In the genomic region with DNA sequence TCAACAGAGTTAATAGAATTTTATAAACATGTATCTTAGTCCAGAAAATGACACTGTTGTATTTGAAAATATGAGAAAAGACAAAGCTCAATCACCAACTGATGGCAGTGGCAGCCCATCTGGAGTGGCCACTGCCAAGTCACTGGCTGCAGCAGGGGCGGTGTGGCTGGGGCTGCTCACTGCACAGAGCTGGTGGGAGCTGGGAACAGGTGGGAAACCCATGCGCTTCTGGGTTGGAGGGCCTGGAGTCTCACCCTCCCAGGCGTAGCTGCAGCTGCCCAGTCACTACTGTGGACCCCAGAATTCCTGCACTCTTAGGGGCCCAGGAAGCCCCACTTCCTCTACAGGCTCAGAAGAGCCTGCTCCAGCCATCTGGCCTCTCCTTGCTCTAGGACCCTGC, we compare ENCODE assay signal across 23 cellular contexts.
"Had no signal": no experiment of that assay in that cellular context is flagged by ENCODE, and none has a peak within 500 bp of the region (broad histone marks: within the 10 kb centered on the region; RNA-seq: fewer than 3 reads in every experiment).

No MANE protein-coding gene starts in this region.

- H3K4me2 ChIP-seq: smooth muscle cell had no signal

- FAIRE-seq: keratinocyte had no signal

- H3K27ac ChIP-seq: heart left ventricle, left lung, pancreas, prostate gland, sigmoid colon, suprapubic skin, thoracic aorta, tibial artery, uterus had no signal

- H3K4me3 ChIP-seq: heart left ventricle, left lung, pancreas, prostate gland, sigmoid colon, smooth muscle cell, suprapubic skin, thoracic aorta, tibial artery, uterus had no signal

- H3K27me3 ChIP-seq: heart left ventricle, left lung, pancreas, sigmoid colon, suprapubic skin, tibial artery, uterus had no signal

- H3K9me3 ChIP-seq: heart left ventricle, pancreas, prostate gland, sigmoid colon, suprapubic skin, thoracic aorta, tibial artery, uterus had no signal

- H3K36me3 ChIP-seq: heart left ventricle, left lung, pancreas, prostate gland, sigmoid colon, suprapubic skin, thoracic aorta, tibial artery, uterus had no signal

- H3K4me1 ChIP-seq: heart left ventricle, left lung, pancreas, prostate gland, suprapubic skin, uterus had no signal

- DNase-seq: heart left ventricle; hypothalamus; left colon; naive thymus-derived CD8-positive, alpha-beta T cell; nucleus accumbens; retina; right cardiac atrium; sigmoid colon; stimulated activated CD4-positive, alpha-beta T cell treated with anti-CD3 and anti-CD28 coated beads, Interleukin-12 subunit alpha, Interleukin-12 subunit beta, amount 100 ng/mL, for 4 hours; stimulated activated CD4-positive, alpha-beta T cell treated with anti-CD3 and anti-CD28 coated beads, Interleukin-15, amount 100 ng/mL, for 24 hours; stimulated activated CD4-positive, alpha-beta T cell treated with anti-CD3 and anti-CD28 coated beads, Interleukin-2, amount 100 ng/mL, for 24 hours; stimulated activated CD4-positive, alpha-beta T cell treated with anti-CD3 and anti-CD28 coated beads, Interleukin-4, amount 100 ng/mL, for 1 hour; stimulated activated naive CD4-positive, alpha-beta T cell; tibial artery; trophoblast cell; uterus had no signal

- ATAC-seq: heart left ventricle; left colon; left lung; naive thymus-derived CD8-positive, alpha-beta T cell; pancreas; right cardiac atrium had no signal
